ENCODE assay signal across 32 cellular contexts in the genomic region with DNA sequence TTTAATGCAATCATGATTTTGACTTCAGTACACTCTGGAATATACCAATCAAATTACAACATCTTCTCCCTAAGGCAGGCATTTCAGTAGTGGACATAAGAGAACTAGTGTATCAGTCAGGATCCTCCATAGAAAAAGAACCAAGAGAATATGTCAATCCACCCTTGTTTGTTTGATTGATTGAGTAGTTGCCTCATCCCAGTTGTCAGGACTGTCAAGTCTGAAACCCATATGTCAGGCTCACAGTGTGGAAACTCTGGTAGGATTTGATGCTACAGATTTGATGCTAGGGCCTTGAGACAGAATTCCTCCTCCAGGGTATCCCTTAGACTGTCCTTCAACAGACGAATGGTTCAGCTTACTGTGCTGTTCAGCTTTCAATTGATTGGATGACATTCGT.
"Had no signal": no experiment of that assay in that cellular context is flagged by ENCODE, and none has a peak within 500 bp of the region (broad histone marks: within the 10 kb centered on the region; RNA-seq: fewer than 3 reads in every experiment).

No MANE protein-coding gene starts in this region.

- H3K27me3 ChIP-seq: body of pancreas had no signal

- H3K4me1 Mint-ChIP-seq: activated B cell treated with CpG ODN at 0.5 μM for 24 hours; activated T-helper 17 cell treated with anti-CD3 and anti-CD28 coated beads, Interleukin-2, amount 50 U/mL, for 72 hours; T-helper 17 cell had no signal

- H3K9me3 Mint-ChIP-seq: activated B cell treated with CpG ODN at 0.5 μM for 24 hours; activated T-cell treated with anti-CD3 and anti-CD28 coated beads, Interleukin-2, amount 50 U/mL, for 4 hours; activated T-helper 17 cell treated with anti-CD3 and anti-CD28 coated beads, Interleukin-2, amount 50 U/mL, for 72 hours; T-helper 2 cell treated with Interferon-gamma antibody and Interleukin-4, amounts not matched to agents 5 μg/mL and 100 μg/mL, for 36 hours had no signal

- H3K36me3 Mint-ChIP-seq: activated naive CD8-positive, alpha-beta T cell had no signal

- H3K9me3 ChIP-seq: body of pancreas had no signal

- H3K36me3 ChIP-seq: WERI-Rb-1 had no signal

- H3K27ac Mint-ChIP-seq: activated B cell treated with CpG ODN at 0.5 μM for 24 hours; activated CD4-positive, alpha-beta T cell treated with anti-CD3 and anti-CD28 coated beads for 36 hours; activated CD4-positive, alpha-beta T cell treated with anti-CD3 and anti-CD28 coated beads, Interleukin-2, amount 10 ng/mL, durations not matched to agents 24 days and 14 days; activated CD8-positive, alpha-beta T cell treated with anti-CD3 and anti-CD28 coated beads for 36 hours; activated naive CD8-positive, alpha-beta T cell; activated T-helper 17 cell treated with anti-CD3 and anti-CD28 coated beads, Interleukin-2, amount 50 U/mL, for 72 hours; T-helper 17 cell; T-helper 2 cell treated with Interferon-gamma antibody and Interleukin-4, amounts not matched to agents 5 μg/mL and 100 μg/mL, for 36 hours had no signal

- ATAC-seq: activated CD4-positive, alpha-beta T cell treated with anti-CD3 and anti-CD28 coated beads for 36 hours; activated CD8-positive, alpha-beta T cell treated with anti-CD3 and anti-CD28 coated beads for 36 hours; activated T-cell treated with anti-CD3 and anti-CD28 coated beads, Interleukin-2, amount 50 U/mL, for 4 hours; activated T-helper 17 cell treated with anti-CD3 and anti-CD28 coated beads, Interleukin-2, amount 50 U/mL, for 72 hours; body of pancreas; T-helper 17 cell had no signal

- H3K27me3 Mint-ChIP-seq: activated B cell treated with CpG ODN at 0.5 μM for 24 hours; activated CD4-positive, alpha-beta T cell treated with anti-CD3 and anti-CD28 coated beads for 36 hours; activated CD4-positive, alpha-beta T cell treated with anti-CD3 and anti-CD28 coated beads, Interleukin-2, amount 10 ng/mL, durations not matched to agents 24 days and 14 days; activated CD8-positive, alpha-beta T cell treated with anti-CD3 and anti-CD28 coated beads for 36 hours; T-helper 17 cell had no signal

- H3K4me3 Mint-ChIP-seq: activated B cell treated with CpG ODN at 0.5 μM for 24 hours; activated CD4-positive, alpha-beta T cell treated with anti-CD3 and anti-CD28 coated beads for 36 hours; activated CD4-positive, alpha-beta T cell treated with anti-CD3 and anti-CD28 coated beads, Interleukin-2, amount 10 ng/mL, durations not matched to agents 24 days and 14 days; activated CD8-positive, alpha-beta T cell treated with anti-CD3 and anti-CD28 coated beads for 36 hours; activated naive CD8-positive, alpha-beta T cell; activated T-cell treated with anti-CD3 and anti-CD28 coated beads, Interleukin-2, amount 50 U/mL, for 4 hours; activated T-helper 17 cell treated with anti-CD3 and anti-CD28 coated beads, Interleukin-2, amount 50 U/mL, for 72 hours; T-helper 17 cell; T-helper 2 cell treated with Interferon-gamma antibody and Interleukin-4, amounts not matched to agents 5 μg/mL and 100 μg/mL, for 36 hours had no signal

- H3K27ac ChIP-seq: body of pancreas, WERI-Rb-1 had no signal

- DNase-seq: activated B cell treated with CpG ODN at 0.5 μM for 24 hours; activated CD4-positive, alpha-beta T cell treated with anti-CD3 and anti-CD28 coated beads for 36 hours; activated CD4-positive, alpha-beta T cell treated with anti-CD3 and anti-CD28 coated beads, Interleukin-2, amount 10 ng/mL, durations not matched to agents 24 days and 14 days; activated CD4-positive, alpha-beta T cell treated with anti-CD3 and anti-CD28 coated beads, Interleukin-2, amount 50 U/mL, for 48 hours; activated CD4-positive, CD25-positive, alpha-beta regulatory T cell treated with anti-CD3 and anti-CD28 coated beads, Interleukin-2, amount 50 U/mL, for 72 hours; activated CD8-positive, alpha-beta memory T cell treated with anti-CD3 and anti-CD28 coated beads for 24 hours; activated CD8-positive, alpha-beta T cell treated with anti-CD3 and anti-CD28 coated beads for 36 hours; activated effector memory CD4-positive, alpha-beta T cell treated with Interleukin-2 at 50 U/mL for 16 hours; activated gamma-delta T cell treated with Interleukin-2 at 50 U/mL for 16 hours; activated naive CD4-positive, alpha-beta T cell treated with anti-CD3 and anti-CD28 coated beads, Interleukin-2, amount 50 U/mL, for 16 hours; activated naive CD4-positive, alpha-beta T cell treated with Interleukin-2 at 50 U/mL for 16 hours; activated T-cell treated with anti-CD3 and anti-CD28 coated beads, Interleukin-2, amount 50 U/mL, for 4 hours; amniotic stem cell; anterior cingulate cortex; body of pancreas; caudate nucleus; cortex of kidney; dermis blood vessel endothelial cell; effector CD8-positive, alpha-beta T cell; foreskin fibroblast; head of caudate nucleus; T-helper 1 cell; T-helper 17 cell; T1000; WERI-Rb-1 had no signal

- H3K4me3 ChIP-seq: body of pancreas had no signal

- FAIRE-seq: colon, endometrium, endothelial cell of umbilical vein, frontal cortex had no signal
